ENCODE assay signal across 10 cellular contexts in genomic region chr10:35369049-35369760, GRCh38. TPM values are rescaled to one million over a fixed set of nuclear protein-coding genes. Genes with fewer than 3 reads are reported as not detected.
A peak's percentile ranks its signal among the peaks of the same experiment; 100 is the strongest.
DNase-seq lines count a peak whose midpoint lies in the region; ATAC-seq and TF ChIP-seq lines count a peak whose summit lies in the region.
"Had no signal": no experiment of that assay in that cellular context is flagged by ENCODE, and none has a peak within 500 bp of the region (broad histone marks: within the 10 kb centered on the region; RNA-seq: fewer than 3 reads in every experiment).

No MANE protein-coding gene starts in this region.

- BruUV-seq in A673 (replicated peaks; lab: Mats Ljungman, UMichigan): no TSS peak

- no peak overlapping the region for H2AFZ ChIP-seq in neural progenitor cell (replicated peaks)

- no peak for TF ChIP-seq CTCF in cardiac muscle cell (IDR thresholded peaks at IDR 0.05; ENCODE audit: low read depth, low read length)
- TF ChIP-seq CTCF in A673 (conservative IDR thresholded peaks at IDR 0.05; ENCODE audit: low read depth, low read length): no peak
- TF ChIP-seq CTCF in neural progenitor cell (IDR thresholded peaks at IDR 0.05): no peak

- H3K27me3 Mint-ChIP-seq in neural progenitor cell (ENCODE audit: insufficient read depth, low read depth): no peaks in the 10 kb centered on the region

- POLR2A ChIA-PET in A673 (lab: Charles Lee; ENCODE audit: low non-redundant PET): no interaction called here

- H3K9me3 ChIP-seq in cardiac muscle cell (ENCODE audit: low read depth): no peaks in the 10 kb centered on the region
- H3K9me3 ChIP-seq in A673 (ENCODE audit: low read depth, low read length, poor library complexity, severe bottlenecking): no peaks in the 10 kb centered on the region
- no peaks in the 10 kb centered on the region for H3K9me3 ChIP-seq in neural progenitor cell (ENCODE audit: low read depth)

- no peak overlapping the region for H3K4me3 Mint-ChIP-seq in neural progenitor cell

- no peak overlapping the region for H3K4me3 ChIP-seq in cardiac muscle cell
- H3K4me3 ChIP-seq in A673 (ENCODE audit: low read depth, low read length, poor library complexity, severe bottlenecking): no peak overlapping the region
- no peak overlapping the region for H3K4me3 ChIP-seq in neural progenitor cell

- no peaks in the 10 kb centered on the region for H3F3A ChIP-seq in neural progenitor cell (ENCODE audit: low read depth)

- H3K36me3 Mint-ChIP-seq in neural progenitor cell: peaks cover 7% of the 10 kb centered on the region

- no peaks in the 10 kb centered on the region for H3K27me3 ChIP-seq in cardiac muscle cell
- no peaks in the 10 kb centered on the region for H3K27me3 ChIP-seq in A673 (replicated peaks; ENCODE audit: insufficient read depth, low read depth, low read length, poor library complexity)
- no peaks in the 10 kb centered on the region for H3K27me3 ChIP-seq in neural progenitor cell

- H3K27ac Mint-ChIP-seq in neural progenitor cell: no peak overlapping the region

- H3K36me3 ChIP-seq in cardiac muscle cell: no peaks in the 10 kb centered on the region
- H3K36me3 ChIP-seq in A673 (ENCODE audit: insufficient read depth, low read length, poor library complexity, severe bottlenecking): no peaks in the 10 kb centered on the region
- no peaks in the 10 kb centered on the region for H3K36me3 ChIP-seq in neural progenitor cell

- intact Hi-C loops in sciatic nerve (cut with DNase I) (no loop called here), A673 (cut with micrococcal nuclease; ENCODE audit: unreplicated experiment) (no loop called here)

- peaks cover 100% of the 10 kb centered on the region for H3K79me2 ChIP-seq in neural progenitor cell (ENCODE audit: low read depth)

- peaks cover 10% of the 10 kb centered on the region for H3K4me1 Mint-ChIP-seq in neural progenitor cell

- H3K4me2 ChIP-seq in neural progenitor cell: no peak overlapping the region
- H3K4me2 ChIP-seq: KMS-11 had no signal

- no peak overlapping the region for H3K9ac ChIP-seq in neural progenitor cell
- H3K9ac ChIP-seq: KMS-11 had no signal

- ATAC-seq in sciatic nerve: peak; percentile 35
- ATAC-seq in HG03571 (IDR thresholded peaks at IDR 0.05; ENCODE audit: unreplicated experiment): no peak

- H3K4me1 ChIP-seq in cardiac muscle cell (ENCODE audit: low read depth) (peaks cover 25% of the 10 kb centered on the region), A673 (ENCODE audit: insufficient read depth, low read length, poor library complexity, severe bottlenecking) (peaks cover 52% of the 10 kb centered on the region), neural progenitor cell (peaks cover 13% of the 10 kb centered on the region)

- H3K27ac ChIP-seq in cardiac muscle cell: peak overlapping the region; percentile 57
- H3K27ac ChIP-seq in A673 (ENCODE audit: low read depth, low read length, poor library complexity, severe bottlenecking): no peak overlapping the region
- no peak overlapping the region for H3K27ac ChIP-seq in neural progenitor cell
- H3K27ac ChIP-seq: KMS-11 had no signal

- H4K20me1 ChIP-seq in neural progenitor cell (ENCODE audit: low read depth): peaks cover 53% of the 10 kb centered on the region

- H3K9me3 Mint-ChIP-seq in neural progenitor cell: peaks cover 13% of the 10 kb centered on the region

- DNase-seq in GF-D8 (lab: John Stamatoyannopoulos, UW): peak; percentile 56
- DNase-seq in SKM-1 treated with dmso at 0.1 percent for 144 hours (lab: John Stamatoyannopoulos, UW; ENCODE audit: unreplicated experiment): peak; percentile 31
- DNase-seq in cardiac muscle cell (ENCODE audit: low read depth in 1 of 2, low spot score in 1 of 2): no peak
- DNase-seq in sciatic nerve (ENCODE audit: low spot score): no peak
- no peak for DNase-seq in A673 (ENCODE audit: low spot score)
- DNase-seq in putamen (ENCODE audit: low spot score): no peak
- DNase-seq in neural progenitor cell (ENCODE audit: low spot score): no peak
- DNase-seq: DMS153 had no signal

- CTCF ChIA-PET in A673 (lab: Charles Lee): no interaction called here

RNA-seq across cellular contexts. Expression of gene CCNY, which starts 32.9 kb away (rescaled TPM):
- total RNA-seq in cardiac muscle cell (38.9 and 52.3 TPM in 2 replicates), sciatic nerve (65.3 TPM), A673 (2021) (84.8 and 85.8 TPM in 2 replicates), neural progenitor cell (ENCODE audit: low replicate concordance) (43.0 and 46.7 TPM in 2 replicates)
- 79.9 and 84.7 TPM in 2 replicates for polyA plus RNA-seq in cardiac muscle cell

Comparison
In these comparisons a context has a peak if more than half of its experiments do, and no peak if none do; other contexts are left out.
1. DNase-seq: peak in GF-D8 (single experiment) and SKM-1 treated with dmso at 0.1 percent for 144 hours (single experiment); none in cardiac muscle cell (0 of 2), sciatic nerve (single experiment), A673 (single experiment), putamen (single experiment) and neural progenitor cell (single experiment).